In genomic region chr21:21179619-21180336, GRCh38 we compare ENCODE assay signal across 1 cellular context.
TF ChIP-seq lines count a peak whose summit lies in the region.

No MANE protein-coding gene starts in this region.

TF ChIP-seq in K562, 482 proteins besides CTCF, POLR2A, EP300 and RAD21 (continued from another document):
- 0 out of 4 replicates have a peak, but pooled peaks of 1 of the 2 experiments have one; percentile 11 for TF ChIP-seq UBTF (IDR thresholded peaks at IDR 0.05; ENCODE audit: borderline replicate concordance in 1 of 2, low read depth in 2 of 2, low read length in 2 of 2)
- no peak for TF ChIP-seq ZNF143 (CRISPR knock-in tag; IDR thresholded peaks at IDR 0.05)
- peak; percentile 83 for TF ChIP-seq ZNF592 (IDR thresholded peaks at IDR 0.05)
- TF ChIP-seq SFPQ (IDR thresholded peaks at IDR 0.05; ENCODE audit: low read depth, low read length): no peak
- TF ChIP-seq EHMT2 (IDR thresholded peaks at IDR 0.05): 0 out of 2 replicates have a peak, but pooled peaks have one; percentile 23
- no peak for TF ChIP-seq SMARCA4 (IDR thresholded peaks at IDR 0.05)
- TF ChIP-seq RCOR1 (IDR thresholded peaks at IDR 0.05; ENCODE audit: borderline replicate concordance in 1 of 2, low read depth in 2 of 2, low read length in 2 of 2): 0 out of 4 replicates have a peak, but pooled peaks of 1 of the 2 experiments have one; percentile 38
- no peak for TF ChIP-seq PBX2 (CRISPR knock-in tag; IDR thresholded peaks at IDR 0.05; ENCODE audit: low read depth)
- TF ChIP-seq PBX2 (tag; conservative IDR thresholded peaks at IDR 0.05; ENCODE audit: low read depth): 0 out of 2 replicates have a peak, but pooled peaks have one; percentile 3
- TF ChIP-seq CXXC5 (CRISPR knock-in tag; IDR thresholded peaks at IDR 0.05): 0 out of 2 replicates have a peak, but pooled peaks have one; percentile 14
- TF ChIP-seq CHAMP1 (IDR thresholded peaks at IDR 0.05): peak; percentile 67; the same call in 1 of the 2 replicates
- TF ChIP-seq PKNOX1 (IDR thresholded peaks at IDR 0.05): peak; percentile 30; the same call in 1 of the 2 replicates
- peak; percentile 18; the same call in 1 of the 2 replicates for TF ChIP-seq CREB1 (IDR thresholded peaks at IDR 0.05)
- 0 out of 2 replicates have a peak, but pooled peaks have one; percentile 18 for TF ChIP-seq CREB1 (CRISPR knock-in tag; IDR thresholded peaks at IDR 0.05)
- TF ChIP-seq FOXK2 (conservative IDR thresholded peaks at IDR 0.05 in 1 of 2, IDR thresholded peaks at IDR 0.05 in 1 of 2; ENCODE audit: low read depth in 2 of 2): peak in 1 of 2 experiments; percentile 48; a peak in 3 of 4 replicates
- peak; percentile 87 for TF ChIP-seq C11orf30 (IDR thresholded peaks at IDR 0.05; ENCODE audit: low read depth)
- TF ChIP-seq MECOM (CRISPR knock-in tag; IDR thresholded peaks at IDR 0.05): no peak
- TF ChIP-seq MAFG (tag; conservative IDR thresholded peaks at IDR 0.05): peak; percentile 84
- TF ChIP-seq ZNF696 (CRISPR knock-in tag; conservative IDR thresholded peaks at IDR 0.05): no peak
- TF ChIP-seq NFE2 (IDR thresholded peaks at IDR 0.05; ENCODE audit: low read depth): peak; percentile 73
- TF ChIP-seq JUND (IDR thresholded peaks at IDR 0.05; ENCODE audit: borderline replicate concordance, low read depth, low read length): peak; percentile 44; the same call in 1 of the 2 replicates
- TF ChIP-seq JUND (tag; IDR thresholded peaks at IDR 0.05; ENCODE audit: borderline replicate concordance, low read depth, low read length): no peak
- no peak for TF ChIP-seq ATF1 (CRISPR knock-in tag; IDR thresholded peaks at IDR 0.05)
- TF ChIP-seq ATF1 (tag; IDR thresholded peaks at IDR 0.05): peak; percentile 62
